In the genomic region with DNA sequence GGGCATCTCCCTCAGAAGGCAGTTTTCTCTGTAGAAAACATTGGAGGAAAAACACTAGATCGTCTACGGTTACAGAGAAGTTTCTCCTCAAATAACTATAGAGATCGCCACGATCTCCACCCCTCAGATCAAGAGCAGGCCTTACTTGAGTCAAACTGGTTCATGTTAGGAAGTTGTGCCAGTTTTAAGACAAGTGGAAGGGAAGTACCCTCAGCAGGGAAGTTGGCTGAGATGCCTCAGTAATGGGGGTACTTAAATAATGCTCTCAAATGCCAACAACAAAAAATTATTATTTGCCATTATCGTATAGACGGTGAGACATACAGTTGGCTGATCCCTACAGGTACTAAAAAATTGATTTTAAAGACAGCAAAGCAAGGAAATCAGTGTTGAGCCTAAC, we compare ENCODE assay signal across 17 cellular contexts.
"Had no signal": no experiment of that assay in that cellular context is flagged by ENCODE, and none has a peak within 500 bp of the region (broad histone marks: within the 10 kb centered on the region; RNA-seq: fewer than 3 reads in every experiment).

No MANE protein-coding gene starts in this region.

- H3K9me3 Mint-ChIP-seq: activated T-cell treated with anti-CD3 and anti-CD28 coated beads, Interleukin-2, amount 50 U/mL, for 4 hours; nephron had no signal

- H3K27ac Mint-ChIP-seq: activated naive CD8-positive, alpha-beta T cell treated with anti-CD3 and anti-CD28 coated beads, Interleukin-2, amount 10 ng/mL, durations not matched to agents 7 days and 5 days; nephron had no signal

- H3K27ac ChIP-seq: foreskin keratinocyte, sigmoid colon, thoracic aorta, upper lobe of right lung had no signal

- DNase-seq: activated CD8-positive, alpha-beta memory T cell treated with anti-CD3 and anti-CD28 coated beads, Interleukin-2, amount 50 U/mL, for 4 hours; activated naive CD4-positive, alpha-beta T cell treated with Interleukin-2 at 50 U/mL for 16 hours; activated naive CD8-positive, alpha-beta T cell treated with anti-CD3 and anti-CD28 coated beads, Interleukin-2, amount 10 ng/mL, durations not matched to agents 7 days and 5 days; activated T-cell treated with anti-CD3 and anti-CD28 coated beads, Interleukin-2, amount 50 U/mL, for 4 hours; amniotic stem cell; cerebellar nuclear complex; cortex of kidney; foreskin keratinocyte; retina; sigmoid colon; stimulated activated CD4-positive, alpha-beta T cell treated with anti-CD3 and anti-CD28 coated beads, Interleukin-4, amount 100 ng/mL, for 1 hour; stimulated activated naive CD4-positive, alpha-beta T cell treated with Interleukin-2 at 50 U/mL for 16 hours; T-helper 1 cell; T-helper 9 cell; upper lobe of right lung had no signal

- ATAC-seq: activated T-cell treated with anti-CD3 and anti-CD28 coated beads, Interleukin-2, amount 50 U/mL, for 4 hours; foreskin keratinocyte; upper lobe of right lung had no signal

- H3K36me3 Mint-ChIP-seq: activated naive CD8-positive, alpha-beta T cell treated with anti-CD3 and anti-CD28 coated beads, Interleukin-2, amount 10 ng/mL, durations not matched to agents 7 days and 5 days had no signal

- H3K4me3 ChIP-seq: sigmoid colon, thoracic aorta, upper lobe of right lung had no signal

- H3K4me3 Mint-ChIP-seq: activated naive CD8-positive, alpha-beta T cell treated with anti-CD3 and anti-CD28 coated beads, Interleukin-2, amount 10 ng/mL, durations not matched to agents 7 days and 5 days; activated T-cell treated with anti-CD3 and anti-CD28 coated beads, Interleukin-2, amount 50 U/mL, for 4 hours; nephron had no signal

- H3K27me3 ChIP-seq: foreskin keratinocyte, sigmoid colon, upper lobe of right lung had no signal

- H3K36me3 ChIP-seq: sigmoid colon, thoracic aorta, upper lobe of right lung had no signal

- H3K9me3 ChIP-seq: sigmoid colon, thoracic aorta, upper lobe of right lung had no signal
